In genomic region chr7:44533301-44534055, GRCh38 we compare ENCODE assay signal across 20 cellular contexts. TPM values are rescaled to one million over a fixed set of nuclear protein-coding genes. Genes with fewer than 3 reads are reported as not detected.
DNase-seq lines count a peak whose midpoint lies in the region; ATAC-seq, FAIRE-seq and TF ChIP-seq lines count a peak whose summit lies in the region.
"Had no signal": no experiment of that assay in that cellular context is flagged by ENCODE, and none has a peak within 500 bp of the region (broad histone marks: within the 10 kb centered on the region; RNA-seq: fewer than 3 reads in every experiment).

No MANE protein-coding gene starts in this region.

- H3K4me3 ChIP-seq in fibroblast of the aortic adventitia (ENCODE audit: low read depth, low read length) (no peak overlapping the region), gastroesophageal sphincter (no peak overlapping the region)
- H3K4me3 ChIP-seq: sigmoid colon, tibial artery had no signal

- DNase-seq in left ventricle myocardium superior (peak; percentile 40), Right ventricle myocardium superior (no peak), NCI-H2029 treated with DMSO at 0.1 percent for 48 hours (lab: John Stamatoyannopoulos, UW) (peak; percentile 44), fibroblast of the aortic adventitia (ENCODE audit: low read depth) (peak; percentile 36), urothelium cell line (ENCODE audit: low spot score) (peak; percentile 7), DMS79 (lab: John Stamatoyannopoulos, UW) (no peak), NCI-H226 (no peak)
- DNase-seq: activated CD4-positive, CD25-positive, alpha-beta regulatory T cell; activated CD8-positive, alpha-beta memory T cell treated with anti-CD3 and anti-CD28 coated beads, Interleukin-2, amount 10 ng/mL, durations not matched to agents 7 days and 5 days; activated naive CD4-positive, alpha-beta T cell treated with Interleukin-2 at 50 U/mL for 16 hours; COR-L47; NCI-H146; NCI-H526; RPMI8226; sigmoid colon; stimulated activated CD4-positive, alpha-beta T cell treated with anti-CD3 and anti-CD28 coated beads, Interleukin-4, amount 100 ng/mL, for 24 hours had no signal

- TF ChIP-seq CTCF in fibroblast of the aortic adventitia (IDR thresholded peaks at IDR 0.05; ENCODE audit: insufficient read depth, low read length), result no peak
- TF ChIP-seq CTCF in gastroesophageal sphincter (IDR thresholded peaks at IDR 0.05), result no peak

- intact Hi-C loops in left ventricle myocardium superior (cut with micrococcal nuclease) (no loop called here), Right ventricle myocardium superior (cut with DNase I) (no loop called here)

- H3K27ac ChIP-seq in gastroesophageal sphincter, result no peak overlapping the region
- H3K27ac ChIP-seq: neutrophil, sigmoid colon, tibial artery had no signal

- no CpG with 5 or more reads among the region's 8 CpGs for WGBS in gastroesophageal sphincter (ENCODE audit: low coverage in 1 of 2), 2 donors

- no peak for TF ChIP-seq POLR2A in gastroesophageal sphincter (IDR thresholded peaks at IDR 0.05)

- no peak for TF ChIP-seq EP300 in gastroesophageal sphincter (IDR thresholded peaks at IDR 0.05)

- H3K4me1 ChIP-seq in gastroesophageal sphincter, result no peaks in the 10 kb centered on the region
- H3K4me1 ChIP-seq: sigmoid colon, tibial artery had no signal

- no peaks in the 10 kb centered on the region for H3K9me3 ChIP-seq in gastroesophageal sphincter
- H3K9me3 ChIP-seq: neutrophil, sigmoid colon, tibial artery had no signal

- ATAC-seq in left ventricle myocardium superior (peak; percentile 51), Right ventricle myocardium superior (ENCODE audit: poor library complexity) (no peak), gastroesophageal sphincter (no peak)
- ATAC-seq: activated CD8-positive, alpha-beta memory T cell treated with anti-CD3 and anti-CD28 coated beads, Interleukin-2, amount 10 ng/mL, durations not matched to agents 7 days and 5 days had no signal

- H3K27me3 ChIP-seq in gastroesophageal sphincter, result no peaks in the 10 kb centered on the region
- H3K27me3 ChIP-seq: neutrophil, sigmoid colon, tibial artery had no signal

- no peaks in the 10 kb centered on the region for H3K36me3 ChIP-seq in gastroesophageal sphincter
- H3K36me3 ChIP-seq: neutrophil, sigmoid colon, tibial artery had no signal

- FAIRE-seq in urothelium cell line (lab: Jason Lieb, UNC), result no peak

RNA-seq across cellular contexts. Expression of gene NPC1L1, which starts 7.7 kb away (rescaled TPM):
- total RNA-seq in left ventricle myocardium superior, result not detected
- total RNA-seq in Right ventricle myocardium superior, result 0.13 TPM
- total RNA-seq in fibroblast of the aortic adventitia (ENCODE audit: low replicate concordance), result under 0.01 TPM in 1 of 2 replicates, not detected in the other
- total RNA-seq in gastroesophageal sphincter, result under 1 TPM in 3 of 4 donors, not detected in 1; 0.08 to 0.27 (median 0.16) TPM
- total RNA-seq: activated CD8-positive, alpha-beta memory T cell treated with anti-CD3 and anti-CD28 coated beads, Interleukin-2, amount 10 ng/mL, durations not matched to agents 7 days and 5 days; lung microvascular endothelial cell had no signal

RNA-seq across cellular contexts. Expression of gene DDX56, which starts 40.2 kb away (rescaled TPM):
- total RNA-seq in left ventricle myocardium superior (31.6 TPM), Right ventricle myocardium superior (25.4 TPM), fibroblast of the aortic adventitia (ENCODE audit: low replicate concordance) (14.6 and 48.4 TPM in 2 replicates), gastroesophageal sphincter (10 to 100 TPM; 34.2 to 46.4 (median 41.4) TPM)

RNA-seq across cellular contexts. Expression of gene NUDCD3, which starts 43.0 kb away (rescaled TPM):
- total RNA-seq in left ventricle myocardium superior, result 104 TPM
- 107 TPM for total RNA-seq in Right ventricle myocardium superior
- total RNA-seq in fibroblast of the aortic adventitia (ENCODE audit: low replicate concordance), result 47.1 and 122 TPM in 2 replicates
- total RNA-seq in gastroesophageal sphincter, result 10 to 100 TPM; 57.0 to 92.3 (median 75.2) TPM

RNA-seq across cellular contexts. Expression of gene TMED4, which starts 48.6 kb away (rescaled TPM):
- total RNA-seq in left ventricle myocardium superior (56.7 TPM), Right ventricle myocardium superior (47.6 TPM), fibroblast of the aortic adventitia (ENCODE audit: low replicate concordance) (48.3 and 78.5 TPM in 2 replicates), gastroesophageal sphincter (100 to 1,000 TPM; 124 to 193 (median 160) TPM)

Comparison
In these comparisons a context has a peak if more than half of its experiments do, and no peak if none do; other contexts are left out.
1. DNase-seq: peak in left ventricle myocardium superior (single experiment), NCI-H2029 treated with DMSO at 0.1 percent for 48 hours (single experiment), fibroblast of the aortic adventitia (single experiment) and urothelium cell line (single experiment); none in Right ventricle myocardium superior (single experiment), DMS79 (single experiment) and NCI-H226 (single experiment).